Comparison of ENCODE assay signal across 16 cellular contexts in the genomic region with DNA sequence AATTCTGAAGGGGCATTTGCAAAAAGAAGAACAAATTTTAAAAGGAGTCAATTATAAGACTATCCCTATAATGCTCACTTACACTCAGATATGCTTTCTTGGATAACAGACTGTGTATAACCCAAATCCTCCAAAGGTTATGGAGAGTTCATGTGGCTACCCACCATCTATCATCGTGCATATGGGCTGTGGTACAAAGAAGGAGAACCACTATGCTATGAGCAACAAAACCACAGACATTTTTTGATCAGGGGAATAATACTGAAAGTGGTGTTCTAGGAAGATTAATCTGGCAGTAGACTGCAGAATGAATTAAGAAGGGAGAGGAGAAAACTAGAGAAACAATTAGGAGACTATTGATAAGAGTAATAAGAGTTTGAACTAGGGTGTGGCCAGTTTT. TPM values are rescaled to one million over a fixed set of nuclear protein-coding genes. Genes with fewer than 3 reads are reported as not detected.
DNase-seq lines count a peak whose midpoint lies in the region; ATAC-seq, FAIRE-seq and TF ChIP-seq lines count a peak whose summit lies in the region.
"Had no signal": no experiment of that assay in that cellular context is flagged by ENCODE, and none has a peak within 500 bp of the region (broad histone marks: within the 10 kb centered on the region; RNA-seq: fewer than 3 reads in every experiment).

No MANE protein-coding gene starts in this region.

- peaks cover 64% of the 10 kb centered on the region for H3K36me3 Mint-ChIP-seq in activated CD8-positive, alpha-beta memory T cell treated with anti-CD3 and anti-CD28 coated beads, Interleukin-2, amount 10 ng/mL, durations not matched to agents 7 days and 5 days

- peaks cover 18% of the 10 kb centered on the region for H3K9me3 Mint-ChIP-seq in activated CD8-positive, alpha-beta memory T cell treated with anti-CD3 and anti-CD28 coated beads, Interleukin-2, amount 10 ng/mL, durations not matched to agents 7 days and 5 days (ENCODE audit: low read depth)

- H3K27ac Mint-ChIP-seq in activated CD8-positive, alpha-beta memory T cell treated with anti-CD3 and anti-CD28 coated beads, Interleukin-2, amount 10 ng/mL, durations not matched to agents 7 days and 5 days: no peak overlapping the region

- ATAC-seq in activated CD8-positive, alpha-beta memory T cell treated with anti-CD3 and anti-CD28 coated beads, Interleukin-2, amount 10 ng/mL, durations not matched to agents 7 days and 5 days: peak; percentile 65
- ATAC-seq in GM12878 (no peak), HG02870 (IDR thresholded peaks at IDR 0.05; ENCODE audit: unreplicated experiment) (no peak)
- ATAC-seq: SK-N-SH treated with all-trans-retinoic acid at 6 μM for 48 hours had no signal

- SMC1A ChIA-PET in GM12878 (lab: Charles Lee; ENCODE audit: uncharacterized antibody, unreplicated experiment): interaction anchor here (0.7 to 6.4 kb wide), 4 partner anchors 13 to 173 kb away, joined by 3 to 29 read pairs (median 3); no protein-coding TSS in a partner anchor

- RAD21 ChIA-PET in GM12878 (lab: Charles Lee; ENCODE audit: unreplicated experiment): interaction anchor here (0.6 kb wide), 1 partner anchor 165 kb away, joined by 4 read pairs; no protein-coding TSS in a partner anchor

- 31% methylated on average over 1 of the region's 1 CpG for WGBS in GM12878 (ENCODE audit: insufficient coverage, insufficient replicate concordance, low lambda C conversion rate, missing lambda C conversion rate)
- WGBS in smooth muscle cell (ENCODE audit: low lambda C conversion rate): 52% methylated on average over 1 of the region's 1 CpG
- 53 to 57% methylated on average over 1 of the region's 1 CpG for WGBS in tibial nerve, 2 donors

- no peaks in the 10 kb centered on the region for H3K27me3 ChIP-seq in GM12878 (replicated peaks in 1 of 2; ENCODE audit: control insufficient read depth in 2 of 2, insufficient read depth in 2 of 2, low read length in 1 of 2)
- H3K27me3 ChIP-seq in smooth muscle cell (ENCODE audit: low read depth): no peaks in the 10 kb centered on the region
- H3K27me3 ChIP-seq in tibial nerve: no peaks in the 10 kb centered on the region
- H3K27me3 ChIP-seq: transverse colon had no signal

- no TSS peak for BruUV-seq in GM12878 (replicated peaks; lab: Mats Ljungman, UMichigan)

- H2AFZ ChIP-seq in GM12878 (ENCODE audit: control insufficient read depth, low read depth, low read length): no peak overlapping the region
- no peak overlapping the region for H2AFZ ChIP-seq in smooth muscle cell (ENCODE audit: low read depth)

- POLR2A ChIA-PET in GM12878 (lab: Charles Lee): interaction anchor here (0.6 kb wide), 1 partner anchor 428 kb away, joined by 3 read pairs; no protein-coding TSS in a partner anchor

- no peaks in the 10 kb centered on the region for H3K27me3 Mint-ChIP-seq in activated CD8-positive, alpha-beta memory T cell treated with anti-CD3 and anti-CD28 coated beads, Interleukin-2, amount 10 ng/mL, durations not matched to agents 7 days and 5 days

- TF ChIP-seq CTCF in GM12878 (IDR thresholded peaks at IDR 0.05 in 2 of 3, conservative IDR thresholded peaks at IDR 0.05 in 1 of 3; ENCODE audit: control insufficient read depth in 2 of 3, extremely low read depth in 1 of 3, insufficient read depth in 1 of 3, low read depth in 3 of 3, low read length in 3 of 3) (no peak), smooth muscle cell (IDR thresholded peaks at IDR 0.05; ENCODE audit: borderline replicate concordance, insufficient read depth, poor library complexity, severe bottlenecking) (no peak), tibial nerve (IDR thresholded peaks at IDR 0.05) (no peak)

- peak; percentile 50 for DNase-seq in activated CD8-positive, alpha-beta memory T cell treated with anti-CD3 and anti-CD28 coated beads, Interleukin-2, amount 10 ng/mL, durations not matched to agents 7 days and 5 days
- no peak for DNase-seq in activated CD8-positive, alpha-beta memory T cell treated with anti-CD3 and anti-CD28 coated beads, Interleukin-2, amount 50 U/mL, for 4 hours
- DNase-seq in NCI-H226 (peak; percentile 89), GM12878 (ENCODE audit: low read depth, low spot score) (no peak), smooth muscle cell (lab: John Stamatoyannopoulos, UW; ENCODE audit: unreplicated experiment) (no peak), NAMALWA (ENCODE audit: low spot score) (no peak), tibial nerve (ENCODE audit: low spot score in 2 of 2) (no peak)
- DNase-seq: erythroblast; KG1; mesenchymal stem cell; NCI-H2081 treated with DMSO at 0.1 percent for 48 hours; NK-92 treated with Interleukin-12 subunit alpha and Interleukin-12 subunit beta, amount 100 ng/mL, for 24 hours; occipital lobe; transverse colon had no signal

- no peak for TF ChIP-seq EP300 in GM12878 (IDR thresholded peaks at IDR 0.05; ENCODE audit: borderline replicate concordance in 1 of 2, control insufficient read depth in 1 of 2, low read depth in 2 of 2, low read length in 2 of 2)
- TF ChIP-seq EP300 in tibial nerve (IDR thresholded peaks at IDR 0.05): no peak

- H3K27ac ChIP-seq in GM12878 (ENCODE audit: control insufficient read depth, insufficient read depth): no peak overlapping the region
- peak overlapping the region; percentile 13 for H3K27ac ChIP-seq in smooth muscle cell (ENCODE audit: low read depth)
- no peak overlapping the region for H3K27ac ChIP-seq in tibial nerve
- H3K27ac ChIP-seq: transverse colon had no signal

- no peak overlapping the region for H3K4me3 Mint-ChIP-seq in activated CD8-positive, alpha-beta memory T cell treated with anti-CD3 and anti-CD28 coated beads, Interleukin-2, amount 10 ng/mL, durations not matched to agents 7 days and 5 days

- TF ChIP-seq POLR2A in GM12878 (IDR thresholded peaks at IDR 0.05; ENCODE audit: low read depth, low read length) (no peak), tibial nerve (IDR thresholded peaks at IDR 0.05) (no peak)

- H3K9me3 ChIP-seq in GM12878 (replicated peaks; ENCODE audit: control insufficient read depth, insufficient read depth, low read length) (peaks cover 47% of the 10 kb centered on the region), smooth muscle cell (replicated peaks; ENCODE audit: low read depth) (peaks cover 11% of the 10 kb centered on the region), tibial nerve (peaks cover 0 to 18% (median 5%) of the 10 kb centered on the region in 4 donors)

- H3K4me2 ChIP-seq in GM12878 (ENCODE audit: control insufficient read depth, insufficient read depth) (no peak overlapping the region), smooth muscle cell (no peak overlapping the region)

- intact Hi-C loops in GM12878 (cut with micrococcal nuclease; ENCODE audit: unreplicated experiment): no loop called here

- H4K20me1 ChIP-seq in GM12878 (ENCODE audit: control insufficient read depth, insufficient read depth): no peaks in the 10 kb centered on the region; the same call in 1 of the 2 replicates
- peaks cover 100% of the 10 kb centered on the region for H4K20me1 ChIP-seq in smooth muscle cell (ENCODE audit: low read depth)

- H3K4me1 ChIP-seq in GM12878 (ENCODE audit: control insufficient read depth, insufficient read depth, low read length) (no peaks in the 10 kb centered on the region), smooth muscle cell (ENCODE audit: low read depth) (no peaks in the 10 kb centered on the region), tibial nerve (peaks cover 3 to 52% (median 25%) of the 10 kb centered on the region in 4 donors)

- H3K4me3 ChIP-seq in GM12878 (no peak overlapping the region), smooth muscle cell (no peak overlapping the region), tibial nerve (no peak overlapping the region)
- H3K4me3 ChIP-seq: transverse colon had no signal

- peaks cover 42% of the 10 kb centered on the region for H3K4me1 Mint-ChIP-seq in activated CD8-positive, alpha-beta memory T cell treated with anti-CD3 and anti-CD28 coated beads, Interleukin-2, amount 10 ng/mL, durations not matched to agents 7 days and 5 days

- peaks cover 100% of the 10 kb centered on the region for H3K79me2 ChIP-seq in GM12878 (ENCODE audit: control insufficient read depth, insufficient read depth, low read length)
- H3K79me2 ChIP-seq in smooth muscle cell (ENCODE audit: low read depth): peaks cover 100% of the 10 kb centered on the region

- peaks cover 13 to 27% of the 10 kb centered on the region in 2 experiments for H3K36me3 ChIP-seq in GM12878 (ENCODE audit: control insufficient read depth in 2 of 2, insufficient read depth in 2 of 2, low read length in 1 of 2)
- peaks cover 24% of the 10 kb centered on the region for H3K36me3 ChIP-seq in smooth muscle cell (ENCODE audit: low read depth)
- H3K36me3 ChIP-seq in tibial nerve: peaks cover 0 to 50% (median 0%) of the 10 kb centered on the region in 3 donors
- H3K36me3 ChIP-seq: transverse colon had no signal

- in situ Hi-C loops in GM12878 (cut with MboI): no loop called here

- TF ChIP-seq RAD21 in GM12878 (IDR thresholded peaks at IDR 0.05; ENCODE audit: insufficient read depth, low read depth, low read length): no peak

- H3F3A ChIP-seq in smooth muscle cell (ENCODE audit: low read depth): no peaks in the 10 kb centered on the region

- no peak for FAIRE-seq in GM12878 (lab: Jason Lieb, UNC)

- CTCF ChIA-PET in activated CD8-positive, alpha-beta memory T cell treated with anti-CD3 and anti-CD28 coated beads, Interleukin-2, amount 10 ng/mL, durations not matched to agents 7 days and 5 days (lab: Charles Lee): interaction anchor here (0.6 to 1.0 kb wide), 2 partner anchors 18 to 687 kb away, joined by 3 read pairs; no protein-coding TSS in a partner anchor
- CTCF ChIA-PET in GM12878 (lab: Yijun Ruan, JAX): no interaction called here

- H3K9ac ChIP-seq in GM12878 (ENCODE audit: control insufficient read depth, insufficient read depth, low read length) (no peak overlapping the region), smooth muscle cell (ENCODE audit: low read depth) (no peak overlapping the region)

RNA-seq across cellular contexts. Expression of a gene that starts 16.8 kb away (rescaled TPM):
- total RNA-seq in activated CD8-positive, alpha-beta memory T cell treated with anti-CD3 and anti-CD28 coated beads, Interleukin-2, amount 10 ng/mL, durations not matched to agents 7 days and 5 days: 10 to 100 TPM; 66.2 to 77.9 TPM
- total RNA-seq in GM12878 (2013; cell fraction: nucleolus; rRNA removed): 658 and 663 TPM in 2 replicates
- total RNA-seq in GM12878 (2014; rRNA removed) (79.9 and 108 TPM in 2 replicates), GM12878 (2014; rRNA removed; fragmentation: Illumina TruSeq; extraction: Trizol) (104 and 114 TPM in 2 replicates), GM12878 (2021) (124 and 134 TPM in 2 replicates), smooth muscle cell (101 and 103 TPM in 2 replicates), tibial nerve (10 to 100 TPM; 47.1 to 86.2 (median 75.8) TPM)
- polyA plus RNA-seq in GM12878 (2011; ENCODE audit: low read depth): 38.5 TPM
- polyA plus RNA-seq in GM12878 (2011; rRNA removed) (141 and 181 TPM in 2 replicates), GM12878 (2014; fragmentation: Illumina TruSeq; extraction: Trizol) (83.7 and 104 TPM in 2 replicates), GM12878 (2014; fragmentation: Nextera tagmentation; extraction: Ambion mirVana) (100 to 1,000 TPM in 1 of 2 experiments, 10 to 100 TPM in 1; 89.0 to 119 TPM), GM12878 (2014; rRNA removed) (37.2 and 49.7 TPM in 2 replicates), GM12878 (2016; fragmentation: Nextera tagmentation; extraction: Ambion mirVana) (100 to 1,000 TPM; 114 to 123 TPM), smooth muscle cell (48.1 and 76.5 TPM in 2 replicates)
- 63.4 and 85.5 TPM in 2 replicates for polyA plus RNA-seq in GM12878 (2011; cell fraction: cytosol; rRNA removed)
- polyA plus RNA-seq in GM12878 (2011; cell fraction: nucleus; rRNA removed): 55.0 and 75.3 TPM in 2 replicates
- 41.4 and 59.0 TPM in 2 replicates for polyA plus RNA-seq in GM12878 (2012)
- 252 and 261 TPM in 2 replicates for polyA minus RNA-seq in GM12878 (2011; rRNA and poly(A)+ RNA removed)
- 80.9 and 85.6 TPM in 2 replicates for polyA minus RNA-seq in GM12878 (2011; cell fraction: cytosol; rRNA and poly(A)+ RNA removed)
- 189 and 197 TPM in 2 replicates for polyA minus RNA-seq in GM12878 (2011; cell fraction: nucleus; rRNA and poly(A)+ RNA removed)

Comparison
In these comparisons a context has a peak if more than half of its experiments do, and no peak if none do; other contexts are left out.
1. DNase-seq: peak in activated CD8-positive, alpha-beta memory T cell treated with anti-CD3 and anti-CD28 coated beads, Interleukin-2, amount 10 ng/mL, durations not matched to agents 7 days and 5 days (single experiment) and NCI-H226 (single experiment); none in activated CD8-positive, alpha-beta memory T cell treated with anti-CD3 and anti-CD28 coated beads, Interleukin-2, amount 50 U/mL, for 4 hours (single experiment), GM12878 (single experiment), smooth muscle cell (single experiment), NAMALWA (single experiment) and tibial nerve (0 of 2).